In genomic region chrX:2474963-2475726, GRCh38 we compare ENCODE assay signal across 1 cellular context.
TF ChIP-seq lines count a peak whose summit lies in the region.

No MANE protein-coding gene starts in this region.

TF ChIP-seq in K562, 482 proteins besides CTCF, POLR2A, EP300 and RAD21 (continued from another document and continues in another):
- no peak for TF ChIP-seq ZBTB40 (IDR thresholded peaks at IDR 0.05)
- TF ChIP-seq ZBTB40 (CRISPR knock-in tag; IDR thresholded peaks at IDR 0.05) = no peak
- no peak for TF ChIP-seq BMI1 (IDR thresholded peaks at IDR 0.05; ENCODE audit: low read length)
- TF ChIP-seq MYC (IDR thresholded peaks at IDR 0.05; ENCODE audit: low read depth, low read length) = peak; percentile 55; the same call in 1 of the 2 replicates
- no peak for TF ChIP-seq MYC (CRISPR knock-in tag; IDR thresholded peaks at IDR 0.05; ENCODE audit: borderline replicate concordance, low read depth)
- no peak for TF ChIP-seq ELK1 (CRISPR knock-in tag; IDR thresholded peaks at IDR 0.05)
- no peak for TF ChIP-seq KLF1 (tag; IDR thresholded peaks at IDR 0.05)
- 0 out of 4 replicates have a peak, but pooled peaks of 1 of the 2 experiments have one; percentile 14 for TF ChIP-seq TRIM24 (IDR thresholded peaks at IDR 0.05)
- no peak for TF ChIP-seq ZNF830 (CRISPR knock-in tag; IDR thresholded peaks at IDR 0.05)
- TF ChIP-seq ZNF274 (IDR thresholded peaks at IDR 0.05; ENCODE audit: borderline replicate concordance, low read depth, low read length) = no peak
- TF ChIP-seq RBM14 (IDR thresholded peaks at IDR 0.05; ENCODE audit: borderline replicate concordance, insufficient read depth, low read depth, low read length) = no peak
- TF ChIP-seq TOE1 (IDR thresholded peaks at IDR 0.05; ENCODE audit: borderline replicate concordance) = peak; percentile 83
- 0 out of 2 replicates have a peak, but pooled peaks have one; percentile 43 for TF ChIP-seq TOE1 (CRISPR knock-in tag; IDR thresholded peaks at IDR 0.05; ENCODE audit: borderline replicate concordance, low read depth)
- TF ChIP-seq BDP1 (IDR thresholded peaks at IDR 0.05; ENCODE audit: insufficient read depth, insufficient read length) = no peak
- peak; percentile 64 to 92 for TF ChIP-seq FOXA3 (CRISPR knock-in tag; conservative IDR thresholded peaks at IDR 0.05 in 1 of 2, IDR thresholded peaks at IDR 0.05 in 1 of 2)
- no peak for TF ChIP-seq SMAD2 (IDR thresholded peaks at IDR 0.05; ENCODE audit: low read depth, low read length)
- TF ChIP-seq GABPA (tag; conservative IDR thresholded peaks at IDR 0.05; ENCODE audit: low read depth) = no peak
- no peak for TF ChIP-seq ZNF277 (CRISPR knock-in tag; IDR thresholded peaks at IDR 0.05; ENCODE audit: borderline replicate concordance)
- TF ChIP-seq ZNF77 (CRISPR knock-in tag; IDR thresholded peaks at IDR 0.05) = no peak
- TF ChIP-seq ADNP (tag; IDR thresholded peaks at IDR 0.05) = no peak
- TF ChIP-seq KDM4B (IDR thresholded peaks at IDR 0.05; ENCODE audit: borderline replicate concordance in 2 of 2, low read depth in 1 of 2) = no peak
- no peak for TF ChIP-seq STAT6 (CRISPR knock-in tag; IDR thresholded peaks at IDR 0.05)
- TF ChIP-seq PPARD (CRISPR knock-in tag; IDR thresholded peaks at IDR 0.05) = no peak
- TF ChIP-seq POLR2G (IDR thresholded peaks at IDR 0.05; ENCODE audit: low read depth, low read length) = no peak
- TF ChIP-seq MCM7 (IDR thresholded peaks at IDR 0.05) = no peak
- TF ChIP-seq COPS2 (conservative IDR thresholded peaks at IDR 0.05) = no peak
- no peak for TF ChIP-seq CC2D1A (IDR thresholded peaks at IDR 0.05)
- no peak for TF ChIP-seq MTA2 (IDR thresholded peaks at IDR 0.05; ENCODE audit: low read depth)
- no peak for TF ChIP-seq HMG20A (CRISPR knock-in tag; conservative IDR thresholded peaks at IDR 0.05)
- TF ChIP-seq CEBPG (CRISPR knock-in tag; IDR thresholded peaks at IDR 0.05) = no peak
- no peak for TF ChIP-seq CEBPG (tag; conservative IDR thresholded peaks at IDR 0.05 in 1 of 2, IDR thresholded peaks at IDR 0.05 in 1 of 2)
- TF ChIP-seq RUNX1 (IDR thresholded peaks at IDR 0.05; ENCODE audit: low read depth) = no peak
- no peak for TF ChIP-seq ZBTB33 (CRISPR knock-in tag; IDR thresholded peaks at IDR 0.05)
- no peak; the same call in 1 of the 2 replicates for TF ChIP-seq SMAD4 (CRISPR knock-in tag; conservative IDR thresholded peaks at IDR 0.05)
- TF ChIP-seq PATZ1 (CRISPR knock-in tag; IDR thresholded peaks at IDR 0.05; ENCODE audit: borderline replicate concordance) = no peak
- no peak for TF ChIP-seq OTX1 (CRISPR knock-in tag; IDR thresholded peaks at IDR 0.05)
- TF ChIP-seq ZBTB7A (IDR thresholded peaks at IDR 0.05; ENCODE audit: borderline replicate concordance, control insufficient read depth, low read depth, low read length) = no peak
- no peak for TF ChIP-seq PHF21A (IDR thresholded peaks at IDR 0.05; ENCODE audit: borderline replicate concordance, low read depth)
- no peak for TF ChIP-seq NR2F6 (CRISPR knock-in tag; IDR thresholded peaks at IDR 0.05)
- no peak for TF ChIP-seq PCBP2 (IDR thresholded peaks at IDR 0.05; ENCODE audit: low read depth, low read length, poor library complexity, severe bottlenecking)
- no peak for TF ChIP-seq RBM25 (IDR thresholded peaks at IDR 0.05; ENCODE audit: low read depth, low read length, severe bottlenecking)
- TF ChIP-seq E2F1 (CRISPR knock-in tag; IDR thresholded peaks at IDR 0.05) = no peak
- no peak for TF ChIP-seq HMGN3 (IDR thresholded peaks at IDR 0.05; ENCODE audit: borderline replicate concordance, extremely low read depth, insufficient read length, low read depth, low read length)
- TF ChIP-seq TCF15 (CRISPR knock-in tag; IDR thresholded peaks at IDR 0.05) = no peak
